In the genomic region with DNA sequence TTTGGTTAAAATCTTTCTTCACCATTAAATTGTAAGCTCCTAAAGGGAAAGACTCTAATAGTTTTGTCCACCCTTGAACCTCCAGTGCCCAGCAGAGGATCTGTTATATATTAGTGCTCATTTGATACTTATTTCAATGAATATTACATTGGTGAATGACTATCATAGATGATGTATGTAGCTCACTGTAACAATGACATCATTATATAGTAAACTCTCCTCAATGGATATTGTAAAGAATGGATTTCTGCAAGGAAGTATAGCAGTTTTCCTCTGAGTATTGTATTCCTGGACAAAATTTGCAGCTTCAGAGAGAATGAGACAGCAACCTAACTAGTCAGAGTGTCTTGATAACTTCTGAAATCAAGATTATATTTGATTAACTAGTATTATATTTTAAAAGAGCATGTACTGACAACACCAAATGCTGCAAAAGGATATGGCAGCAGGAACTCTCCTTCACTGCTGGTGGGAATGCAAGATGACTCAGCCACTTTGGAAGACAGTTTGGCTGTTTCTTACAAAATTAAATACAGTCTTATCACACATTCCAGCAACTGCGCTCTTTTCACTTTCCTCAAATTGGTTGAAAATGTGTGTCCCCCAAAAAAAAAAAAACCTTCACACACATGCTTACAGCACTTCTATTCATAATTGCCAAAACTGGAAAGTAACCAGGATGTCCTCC, we compare ENCODE assay signal across 22 cellular contexts.
DNase-seq lines count a peak whose midpoint lies in the region; ATAC-seq and TF ChIP-seq lines count a peak whose summit lies in the region.
"Had no signal": no experiment of that assay in that cellular context is flagged by ENCODE, and none has a peak within 500 bp of the region (broad histone marks: within the 10 kb centered on the region; RNA-seq: fewer than 3 reads in every experiment).

No MANE protein-coding gene starts in this region.

- no peaks in the 10 kb centered on the region for H3K36me3 ChIP-seq in HEK293 (ENCODE audit: control insufficient read depth in 2 of 2, insufficient read depth in 1 of 2, low read length in 2 of 2)
- H3K36me3 ChIP-seq: BE2C, SJSA1 had no signal

- POLR2A ChIA-PET in HEK293 (lab: Yijun Ruan, JAX), result interaction anchor here (0.6 kb wide), 1 partner anchor 23 kb away, joined by 3 read pairs; no protein-coding TSS in a partner anchor

- DNase-seq in astrocyte of the hippocampus (ENCODE audit: low read depth, low spot score) (peak; percentile 32), inferior parietal cortex (ENCODE audit: extremely low spot score) (peak; percentile 25), renal cortical epithelial cell (ENCODE audit: low read depth) (peak; percentile 10), substantia nigra (lab: John Stamatoyannopoulos, UW) (no peak), NCI-H774 (lab: John Stamatoyannopoulos, UW) (no peak)
- DNase-seq: BE2C; CD8-positive, alpha-beta memory T cell; DMS 273 treated with DMSO at 0.1 percent for 48 hours; DMS79; EL; GDM1; Kasumi-1; NCI-H1092 treated with DMSO at 0.1 percent for 48 hours; NCI-H1436 treated with DMSO at 0.1 percent for 48 hours; NCI-H2029 treated with DMSO at 0.1 percent for 48 hours; NCI-H526 treated with DMSO at 0.1 percent for 48 hours; Right ventricle myocardium superior; RPMI8226 had no signal

- no peak for ATAC-seq in GM21737 (IDR thresholded peaks at IDR 0.05; ENCODE audit: unreplicated experiment)
- ATAC-seq: K562 had no signal

- H3K4me3 ChIP-seq in HEK293 (ENCODE audit: low read depth, low read length), result no peak overlapping the region
- H3K4me3 ChIP-seq: K562, SJSA1 had no signal

- no peak for TF ChIP-seq CTCF in HEK293 (tag by site-specific recombination; IDR thresholded peaks at IDR 0.05)

- no peaks in the 10 kb centered on the region for H3K9me3 ChIP-seq in HEK293 (ENCODE audit: control insufficient read depth, insufficient read depth, low read depth, low read length)
- H3K9me3 ChIP-seq: SJSA1 had no signal

- H3K27ac ChIP-seq in HEK293 (ENCODE audit: extremely low read depth, low read depth, low read length), result no peak overlapping the region
- no peak overlapping the region for H3K27ac ChIP-seq in substantia nigra (ENCODE audit: low read depth, low read length, poor library complexity, severe bottlenecking)
- H3K27ac ChIP-seq: SJSA1 had no signal

- no peaks in the 10 kb centered on the region for H3K4me1 ChIP-seq in HEK293 (ENCODE audit: control insufficient read depth, insufficient read depth, low read length)
- H3K4me1 ChIP-seq: BE2C, SJSA1 had no signal

- CTCF ChIA-PET in HEK293 (lab: Yijun Ruan, JAX), result interaction anchor here (1.0 kb wide), 1 partner anchor 42 kb away, joined by 3 read pairs; no protein-coding TSS in a partner anchor

TF ChIP-seq in HEK293, 187 proteins besides CTCF, POLR2A, EP300 and RAD21:
- no peak for TF ChIP-seq ZNF514 (tag by site-specific recombination; IDR thresholded peaks at IDR 0.05)
- TF ChIP-seq, protein P1, sequence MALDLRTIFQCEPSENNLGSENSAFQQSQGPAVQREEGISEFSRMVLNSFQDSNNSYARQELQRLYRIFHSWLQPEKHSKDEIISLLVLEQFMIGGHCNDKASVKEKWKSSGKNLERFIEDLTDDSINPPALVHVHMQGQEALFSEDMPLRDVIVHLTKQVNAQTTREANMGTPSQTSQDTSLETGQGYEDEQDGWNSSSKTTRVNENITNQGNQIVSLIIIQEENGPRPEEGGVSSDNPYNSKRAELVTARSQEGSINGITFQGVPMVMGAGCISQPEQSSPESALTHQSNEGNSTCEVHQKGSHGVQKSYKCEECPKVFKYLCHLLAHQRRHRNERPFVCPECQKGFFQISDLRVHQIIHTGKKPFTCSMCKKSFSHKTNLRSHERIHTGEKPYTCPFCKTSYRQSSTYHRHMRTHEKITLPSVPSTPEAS (tag by site-specific recombination; IDR thresholded peaks at IDR 0.05), result no peak
- TF ChIP-seq, protein P2, sequence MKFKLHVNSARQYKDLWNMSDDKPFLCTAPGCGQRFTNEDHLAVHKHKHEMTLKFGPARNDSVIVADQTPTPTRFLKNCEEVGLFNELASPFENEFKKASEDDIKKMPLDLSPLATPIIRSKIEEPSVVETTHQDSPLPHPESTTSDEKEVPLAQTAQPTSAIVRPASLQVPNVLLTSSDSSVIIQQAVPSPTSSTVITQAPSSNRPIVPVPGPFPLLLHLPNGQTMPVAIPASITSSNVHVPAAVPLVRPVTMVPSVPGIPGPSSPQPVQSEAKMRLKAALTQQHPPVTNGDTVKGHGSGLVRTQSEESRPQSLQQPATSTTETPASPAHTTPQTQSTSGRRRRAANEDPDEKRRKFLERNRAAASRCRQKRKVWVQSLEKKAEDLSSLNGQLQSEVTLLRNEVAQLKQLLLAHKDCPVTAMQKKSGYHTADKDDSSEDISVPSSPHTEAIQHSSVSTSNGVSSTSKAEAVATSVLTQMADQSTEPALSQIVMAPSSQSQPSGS (tag by site-specific recombination; IDR thresholded peaks at IDR 0.05; ENCODE audit: low read depth), result peak; percentile 59; the same call in 1 of the 2 replicates

Comparison
In these comparisons a context has a peak if more than half of its experiments do, and no peak if none do; other contexts are left out.
1. DNase-seq: peak in astrocyte of the hippocampus (single experiment), inferior parietal cortex (single experiment) and renal cortical epithelial cell (single experiment); none in substantia nigra (0 of 49) and NCI-H774 (single experiment).